In genomic region chr11:660281-660680, GRCh38 we compare ENCODE assay signal across 35 cellular contexts. TPM values are rescaled to one million over a fixed set of nuclear protein-coding genes. Genes with fewer than 3 reads are reported as not detected.
"Had no signal": no experiment of that assay in that cellular context is flagged by ENCODE, and none has a peak within 500 bp of the region (broad histone marks: within the 10 kb centered on the region; RNA-seq: fewer than 3 reads in every experiment).

No MANE protein-coding gene starts in this region.

- H3K9me3 Mint-ChIP-seq: activated CD4-positive, alpha-beta memory T cell treated with anti-CD3 and anti-CD28 coated beads for 36 hours; activated CD4-positive, alpha-beta T cell treated with anti-CD3 and anti-CD28 coated beads, Interleukin-2, amount 10 ng/mL, durations not matched to agents 7 days and 5 days; activated naive CD4-positive, alpha-beta T cell treated with anti-CD3 and anti-CD28 coated beads for 36 hours; activated naive CD4-positive, alpha-beta T cell treated with anti-CD3 and anti-CD28 coated beads, Interleukin-2, amount 50 U/mL, for 24 hours; activated naive CD8-positive, alpha-beta T cell treated with anti-CD3 and anti-CD28 coated beads for 36 hours; activated naive CD8-positive, alpha-beta T cell treated with anti-CD3 and anti-CD28 coated beads, Interleukin-2, amount 50 U/mL, for 24 hours; activated T-helper 1 cell treated with anti-CD3 and anti-CD28 coated beads, Interleukin-12 subunit alpha, Interleukin-12 subunit beta, Interleukin-2, Interleukin-4 antibody, amounts not matched to agents 30 ng/mL and 10 ng/mL and 1 ng/mL, durations not matched to agents 14 hours and 24 hours and 36 hours; activated T-helper 2 cell treated with anti-CD3 and anti-CD28 coated beads, Interferon-gamma antibody, Interleukin-2, Interleukin-4, amounts not matched to agents 10 μg/mL and 5 μg/mL and 100 μg/mL, durations not matched to agents 14 hours and 24 hours and 36 hours; central memory CD8-positive, alpha-beta T cell; effector memory CD8-positive, alpha-beta T cell had no signal

- H3K36me3 Mint-ChIP-seq: activated CD8-positive, alpha-beta memory T cell treated with anti-CD3 and anti-CD28 coated beads, Interleukin-2, amount 10 ng/mL, durations not matched to agents 7 days and 5 days; activated naive CD4-positive, alpha-beta T cell treated with anti-CD3 and anti-CD28 coated beads, Interleukin-2, amount 50 U/mL, for 24 hours had no signal

- H3K4me3 Mint-ChIP-seq: activated CD4-positive, alpha-beta memory T cell treated with anti-CD3 and anti-CD28 coated beads for 36 hours; activated CD4-positive, alpha-beta T cell treated with anti-CD3 and anti-CD28 coated beads, Interleukin-2, amount 10 ng/mL, durations not matched to agents 7 days and 5 days; activated CD8-positive, alpha-beta memory T cell treated with anti-CD3 and anti-CD28 coated beads, Interleukin-2, amount 10 ng/mL, durations not matched to agents 7 days and 5 days; activated CD8-positive, alpha-beta T cell treated with anti-CD3 and anti-CD28 coated beads, Interleukin-2, amount 10 ng/mL, durations not matched to agents 7 days and 5 days; activated naive CD4-positive, alpha-beta T cell treated with anti-CD3 and anti-CD28 coated beads for 36 hours; activated naive CD4-positive, alpha-beta T cell treated with anti-CD3 and anti-CD28 coated beads, Interleukin-2, amount 50 U/mL, for 24 hours; activated naive CD8-positive, alpha-beta T cell treated with anti-CD3 and anti-CD28 coated beads for 36 hours; activated naive CD8-positive, alpha-beta T cell treated with anti-CD3 and anti-CD28 coated beads, Interleukin-2, amount 50 U/mL, for 24 hours; activated T-helper 1 cell treated with anti-CD3 and anti-CD28 coated beads, Interleukin-12 subunit alpha, Interleukin-12 subunit beta, Interleukin-2, Interleukin-4 antibody, amounts not matched to agents 30 ng/mL and 10 ng/mL and 1 ng/mL, durations not matched to agents 14 hours and 24 hours and 36 hours; central memory CD8-positive, alpha-beta T cell; effector memory CD8-positive, alpha-beta T cell had no signal

- H3K27ac Mint-ChIP-seq: activated CD4-positive, alpha-beta memory T cell treated with anti-CD3 and anti-CD28 coated beads for 36 hours; activated CD4-positive, alpha-beta T cell treated with anti-CD3 and anti-CD28 coated beads, Interleukin-2, amount 10 ng/mL, durations not matched to agents 7 days and 5 days; activated CD8-positive, alpha-beta memory T cell treated with anti-CD3 and anti-CD28 coated beads, Interleukin-2, amount 10 ng/mL, durations not matched to agents 7 days and 5 days; activated CD8-positive, alpha-beta T cell treated with anti-CD3 and anti-CD28 coated beads, Interleukin-2, amount 10 ng/mL, durations not matched to agents 7 days and 5 days; activated naive CD4-positive, alpha-beta T cell treated with anti-CD3 and anti-CD28 coated beads for 36 hours; activated naive CD4-positive, alpha-beta T cell treated with anti-CD3 and anti-CD28 coated beads, Interleukin-2, amount 50 U/mL, for 24 hours; activated naive CD8-positive, alpha-beta T cell treated with anti-CD3 and anti-CD28 coated beads for 36 hours; activated naive CD8-positive, alpha-beta T cell treated with anti-CD3 and anti-CD28 coated beads, Interleukin-2, amount 50 U/mL, for 24 hours; activated T-helper 1 cell treated with anti-CD3 and anti-CD28 coated beads, Interleukin-12 subunit alpha, Interleukin-12 subunit beta, Interleukin-2, Interleukin-4 antibody, amounts not matched to agents 30 ng/mL and 10 ng/mL and 1 ng/mL, durations not matched to agents 14 hours and 24 hours and 36 hours; activated T-helper 2 cell treated with anti-CD3 and anti-CD28 coated beads, Interferon-gamma antibody, Interleukin-2, Interleukin-4, amounts not matched to agents 10 μg/mL and 5 μg/mL and 100 μg/mL, durations not matched to agents 14 hours and 24 hours and 36 hours; effector memory CD8-positive, alpha-beta T cell had no signal

- H3K27me3 ChIP-seq: adrenal gland, body of pancreas, esophagus muscularis mucosa, foreskin keratinocyte, gastrocnemius medialis, heart left ventricle had no signal

- H3K27me3 Mint-ChIP-seq: activated CD4-positive, alpha-beta memory T cell treated with anti-CD3 and anti-CD28 coated beads for 36 hours; activated CD4-positive, alpha-beta T cell treated with anti-CD3 and anti-CD28 coated beads, Interleukin-2, amount 10 ng/mL, durations not matched to agents 7 days and 5 days; activated CD8-positive, alpha-beta memory T cell treated with anti-CD3 and anti-CD28 coated beads, Interleukin-2, amount 10 ng/mL, durations not matched to agents 7 days and 5 days; activated naive CD4-positive, alpha-beta T cell treated with anti-CD3 and anti-CD28 coated beads, Interleukin-2, amount 50 U/mL, for 24 hours; activated naive CD8-positive, alpha-beta T cell treated with anti-CD3 and anti-CD28 coated beads for 36 hours; activated naive CD8-positive, alpha-beta T cell treated with anti-CD3 and anti-CD28 coated beads, Interleukin-2, amount 50 U/mL, for 24 hours; central memory CD8-positive, alpha-beta T cell; effector memory CD8-positive, alpha-beta T cell had no signal

- H3K27ac ChIP-seq: adrenal gland, body of pancreas, esophagus muscularis mucosa, foreskin keratinocyte, gastrocnemius medialis had no signal

- DNase-seq: activated CD4-positive, alpha-beta memory T cell treated with anti-CD3 and anti-CD28 coated beads for 36 hours; activated CD4-positive, alpha-beta T cell treated with anti-CD3 and anti-CD28 coated beads for 1 hour; activated CD4-positive, alpha-beta T cell treated with anti-CD3 and anti-CD28 coated beads for 4 hours; activated CD4-positive, alpha-beta T cell treated with anti-CD3 and anti-CD28 coated beads, Interleukin-2, amount 10 ng/mL, durations not matched to agents 7 days and 5 days; activated CD8-positive, alpha-beta memory T cell treated with anti-CD3 and anti-CD28 coated beads, Interleukin-2, amount 10 ng/mL, durations not matched to agents 7 days and 5 days; activated CD8-positive, alpha-beta memory T cell treated with anti-CD3 and anti-CD28 coated beads, Interleukin-2, amount 50 U/mL, for 4 hours; activated CD8-positive, alpha-beta T cell treated with anti-CD3 and anti-CD28 coated beads, Interleukin-2, amount 10 ng/mL, durations not matched to agents 7 days and 5 days; activated effector memory CD4-positive, alpha-beta T cell treated with anti-CD3 and anti-CD28 coated beads, Interleukin-2, amount 50 U/mL, for 16 hours; activated naive CD4-positive, alpha-beta T cell treated with anti-CD3 and anti-CD28 coated beads for 36 hours; activated naive CD8-positive, alpha-beta T cell treated with anti-CD3 and anti-CD28 coated beads for 36 hours; activated naive CD8-positive, alpha-beta T cell treated with anti-CD3 and anti-CD28 coated beads, Interleukin-2, amount 50 U/mL, for 24 hours; activated T-cell treated with anti-CD3 and anti-CD28 coated beads, Interleukin-2, amount 50 U/mL, for 1 hour; activated T-cell treated with anti-CD3 and anti-CD28 coated beads, Interleukin-2, amount 50 U/mL, for 48 hours; adrenal gland; amygdala; body of pancreas; cortex of kidney; dermis blood vessel endothelial cell; effector CD4-positive, alpha-beta T cell; effector memory CD8-positive, alpha-beta T cell; erythroblast; foreskin keratinocyte; gastrocnemius medialis; glutamatergic neuron; heart left ventricle; T-helper 2 cell had no signal

- ATAC-seq: activated CD8-positive, alpha-beta memory T cell treated with anti-CD3 and anti-CD28 coated beads, Interleukin-2, amount 10 ng/mL, durations not matched to agents 7 days and 5 days; activated CD8-positive, alpha-beta T cell treated with anti-CD3 and anti-CD28 coated beads, Interleukin-2, amount 10 ng/mL, durations not matched to agents 7 days and 5 days; activated naive CD8-positive, alpha-beta T cell treated with anti-CD3 and anti-CD28 coated beads, Interleukin-2, amount 50 U/mL, for 24 hours; body of pancreas; effector memory CD8-positive, alpha-beta T cell; foreskin keratinocyte; gastrocnemius medialis had no signal

- H3K4me3 ChIP-seq: adrenal gland, body of pancreas, esophagus muscularis mucosa, gastrocnemius medialis, heart left ventricle had no signal

- H3K9me3 ChIP-seq: adrenal gland, body of pancreas, esophagus muscularis mucosa, gastrocnemius medialis, heart left ventricle had no signal

- H3K4me1 Mint-ChIP-seq: activated CD4-positive, alpha-beta T cell treated with anti-CD3 and anti-CD28 coated beads, Interleukin-2, amount 10 ng/mL, durations not matched to agents 7 days and 5 days; activated CD8-positive, alpha-beta memory T cell treated with anti-CD3 and anti-CD28 coated beads, Interleukin-2, amount 10 ng/mL, durations not matched to agents 7 days and 5 days; activated naive CD8-positive, alpha-beta T cell treated with anti-CD3 and anti-CD28 coated beads for 36 hours; activated naive CD8-positive, alpha-beta T cell treated with anti-CD3 and anti-CD28 coated beads, Interleukin-2, amount 50 U/mL, for 24 hours had no signal

RNA-seq across cellular contexts. Expression of gene DRD4, which starts 23.2 kb away (rescaled TPM):
- total RNA-seq: foreskin keratinocyte, gastrocnemius medialis had no signal

RNA-seq across cellular contexts. Expression of gene SCT, which starts 33.3 kb away (rescaled TPM):
- total RNA-seq: activated CD4-positive, alpha-beta memory T cell treated with anti-CD3 and anti-CD28 coated beads for 36 hours; activated CD4-positive, alpha-beta T cell treated with anti-CD3 and anti-CD28 coated beads, Interleukin-2, amount 10 ng/mL, durations not matched to agents 7 days and 5 days; activated CD8-positive, alpha-beta memory T cell treated with anti-CD3 and anti-CD28 coated beads for 36 hours; activated CD8-positive, alpha-beta memory T cell treated with anti-CD3 and anti-CD28 coated beads, Interleukin-2, amount 10 ng/mL, durations not matched to agents 7 days and 5 days; activated CD8-positive, alpha-beta T cell treated with anti-CD3 and anti-CD28 coated beads, Interleukin-2, amount 10 ng/mL, durations not matched to agents 7 days and 5 days; activated naive CD4-positive, alpha-beta T cell treated with anti-CD3 and anti-CD28 coated beads for 36 hours; activated naive CD8-positive, alpha-beta T cell treated with anti-CD3 and anti-CD28 coated beads for 36 hours; activated T-helper 1 cell treated with anti-CD3 and anti-CD28 coated beads, Interleukin-12 subunit alpha, Interleukin-12 subunit beta, Interleukin-2, Interleukin-4 antibody, amounts not matched to agents 30 ng/mL and 10 ng/mL and 1 ng/mL, durations not matched to agents 14 hours and 24 hours and 36 hours; activated T-helper 2 cell treated with anti-CD3 and anti-CD28 coated beads, Interferon-gamma antibody, Interleukin-2, Interleukin-4, amounts not matched to agents 10 μg/mL and 5 μg/mL and 100 μg/mL, durations not matched to agents 14 hours and 24 hours and 36 hours; adrenal gland; aorta; body of pancreas; cerebellum; dermis blood vessel endothelial cell; esophagus muscularis mucosa; foreskin keratinocyte; gastrocnemius medialis; T-helper 1 cell treated with Interleukin-12 subunit alpha and Interleukin-12 subunit beta and Interleukin-4 antibody, amounts not matched to agents 30 ng/mL and 1 ng/mL, for 36 hours had no signal

RNA-seq across cellular contexts. Expression of gene CDHR5, which starts 35.5 kb away (rescaled TPM):
- total RNA-seq: activated CD4-positive, alpha-beta memory T cell treated with anti-CD3 and anti-CD28 coated beads for 36 hours; activated CD4-positive, alpha-beta T cell treated with anti-CD3 and anti-CD28 coated beads, Interleukin-2, amount 10 ng/mL, durations not matched to agents 7 days and 5 days; activated CD8-positive, alpha-beta memory T cell treated with anti-CD3 and anti-CD28 coated beads for 36 hours; activated CD8-positive, alpha-beta memory T cell treated with anti-CD3 and anti-CD28 coated beads, Interleukin-2, amount 10 ng/mL, durations not matched to agents 7 days and 5 days; activated CD8-positive, alpha-beta T cell treated with anti-CD3 and anti-CD28 coated beads, Interleukin-2, amount 10 ng/mL, durations not matched to agents 7 days and 5 days; activated naive CD4-positive, alpha-beta T cell treated with anti-CD3 and anti-CD28 coated beads for 36 hours; activated naive CD8-positive, alpha-beta T cell treated with anti-CD3 and anti-CD28 coated beads for 36 hours; activated T-helper 1 cell treated with anti-CD3 and anti-CD28 coated beads, Interleukin-12 subunit alpha, Interleukin-12 subunit beta, Interleukin-2, Interleukin-4 antibody, amounts not matched to agents 30 ng/mL and 10 ng/mL and 1 ng/mL, durations not matched to agents 14 hours and 24 hours and 36 hours; activated T-helper 2 cell treated with anti-CD3 and anti-CD28 coated beads, Interferon-gamma antibody, Interleukin-2, Interleukin-4, amounts not matched to agents 10 μg/mL and 5 μg/mL and 100 μg/mL, durations not matched to agents 14 hours and 24 hours and 36 hours; aorta; dermis blood vessel endothelial cell; foreskin keratinocyte; heart left ventricle; T-helper 1 cell treated with Interleukin-12 subunit alpha and Interleukin-12 subunit beta and Interleukin-4 antibody, amounts not matched to agents 30 ng/mL and 1 ng/mL, for 36 hours had no signal
